ENCODE assay signal across 1 cellular context in the genomic region with DNA sequence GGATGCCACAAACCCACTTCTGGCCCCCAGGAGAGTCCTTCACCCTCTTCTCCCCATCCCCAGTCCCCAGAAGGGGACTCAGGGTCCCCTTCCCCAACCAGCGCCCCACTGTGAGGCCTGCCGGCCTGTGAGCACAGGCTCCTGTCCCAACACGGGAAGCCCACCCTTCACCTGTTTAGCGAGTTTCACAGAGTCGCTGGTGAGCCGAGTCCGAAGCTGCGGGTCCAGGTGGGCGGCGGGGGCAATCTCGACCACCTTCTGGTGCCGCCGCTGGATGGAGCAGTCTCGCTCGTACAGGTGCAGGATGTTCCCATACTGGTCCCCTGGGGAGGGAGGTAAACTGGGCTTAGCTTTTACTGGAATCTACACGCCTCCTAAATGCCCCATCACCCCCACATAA.
TF ChIP-seq lines count a peak whose summit lies in the region.

No MANE protein-coding gene starts in this region.

TF ChIP-seq in H1, 55 proteins besides CTCF, POLR2A, EP300 and RAD21:
- no peak for TF ChIP-seq EZH2 (IDR thresholded peaks at IDR 0.05; ENCODE audit: low read depth, low read length, severe bottlenecking)
- TF ChIP-seq, protein P1, sequence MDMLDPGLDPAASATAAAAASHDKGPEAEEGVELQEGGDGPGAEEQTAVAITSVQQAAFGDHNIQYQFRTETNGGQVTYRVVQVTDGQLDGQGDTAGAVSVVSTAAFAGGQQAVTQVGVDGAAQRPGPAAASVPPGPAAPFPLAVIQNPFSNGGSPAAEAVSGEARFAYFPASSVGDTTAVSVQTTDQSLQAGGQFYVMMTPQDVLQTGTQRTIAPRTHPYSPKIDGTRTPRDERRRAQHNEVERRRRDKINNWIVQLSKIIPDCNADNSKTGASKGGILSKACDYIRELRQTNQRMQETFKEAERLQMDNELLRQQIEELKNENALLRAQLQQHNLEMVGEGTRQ (IDR thresholded peaks at IDR 0.05; ENCODE audit: low read length) = no peak
- TF ChIP-seq JUN (IDR thresholded peaks at IDR 0.05; ENCODE audit: low read depth, low read length) = no peak
- no peak for TF ChIP-seq MAX (IDR thresholded peaks at IDR 0.05)
